In the genomic region with DNA sequence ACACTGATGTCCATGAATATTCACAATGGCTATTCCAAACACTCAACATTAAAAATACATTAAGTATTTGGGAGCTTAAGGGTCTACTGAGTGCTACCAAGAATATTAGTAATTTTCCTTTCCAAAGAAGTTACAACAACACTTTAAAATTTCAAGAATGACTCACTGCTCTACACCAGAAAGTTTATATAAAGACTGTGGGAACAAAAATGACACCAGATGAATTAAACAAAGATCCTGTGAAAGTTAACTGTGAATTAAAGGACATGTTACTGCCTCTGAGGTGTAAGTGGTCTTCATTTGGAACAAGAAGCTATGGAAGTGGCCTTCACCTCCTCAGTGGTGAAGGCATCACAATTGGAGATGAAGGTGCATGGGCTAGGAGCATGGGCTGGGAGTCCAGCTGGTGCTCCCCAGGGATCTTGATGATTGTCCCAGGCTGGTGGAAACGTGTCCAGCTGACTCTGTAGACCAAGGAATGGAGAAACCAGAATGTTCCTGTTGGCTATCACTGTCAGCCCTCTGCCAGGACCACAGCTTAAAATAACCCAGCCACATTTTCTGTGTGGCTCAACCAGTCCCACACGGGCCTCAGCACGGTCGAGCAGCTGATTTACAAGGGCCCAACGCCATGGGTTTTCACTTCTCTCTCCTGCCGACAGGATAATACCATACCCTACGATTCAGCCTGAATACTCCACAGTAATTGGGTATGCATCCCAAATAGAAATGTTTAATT, we compare ENCODE assay signal across 10 cellular contexts. TPM values are rescaled to one million over a fixed set of nuclear protein-coding genes. Genes with fewer than 3 reads are reported as not detected.
DNase-seq lines count a peak whose midpoint lies in the region; ATAC-seq and TF ChIP-seq lines count a peak whose summit lies in the region.
"Had no signal": no experiment of that assay in that cellular context is flagged by ENCODE, and none has a peak within 500 bp of the region (broad histone marks: within the 10 kb centered on the region; RNA-seq: fewer than 3 reads in every experiment).

No MANE protein-coding gene starts in this region.

- H3F3A ChIP-seq in SK-N-SH (replicated peaks; ENCODE audit: insufficient read depth), result peaks cover 20% of the 10 kb centered on the region

- peak overlapping the region in 1 of 2 experiments; percentile 74; a peak in 2 of 4 replicates for H3K27ac ChIP-seq in SK-N-SH (ENCODE audit: low read depth in 2 of 2, low read length in 1 of 2)
- peak overlapping the region; percentile 81 to 92 for H3K27ac ChIP-seq in lung (ENCODE audit: low read depth in 1 of 2, low read length in 1 of 2)
- H3K27ac ChIP-seq in tibial artery, result peak overlapping the region; percentile 85 to 91
- H3K27ac ChIP-seq in testis, result peak overlapping the region in 1 of 2 donors; percentile 59

- H3K36me3 ChIP-seq in SK-N-SH (replicated peaks in 1 of 2; ENCODE audit: control insufficient read depth in 1 of 2, insufficient read depth in 2 of 2, low read length in 1 of 2) (peaks cover 25 to 64% of the 10 kb centered on the region in 2 experiments), lung (ENCODE audit: control insufficient read depth in 2 of 2, insufficient read depth in 2 of 2, low read length in 2 of 2) (peaks cover 15 to 23% of the 10 kb centered on the region in 2 donors), tibial artery (peaks cover 33 to 37% (median 36%) of the 10 kb centered on the region in 3 donors), testis (ENCODE audit: low read depth, missing control alignments) (no peaks in the 10 kb centered on the region)

- POLR2A ChIA-PET in SK-N-SH (lab: Yijun Ruan, JAX), result no interaction called here

- H3K9me3 ChIP-seq in SK-N-SH (no peaks in the 10 kb centered on the region), lung (ENCODE audit: control insufficient read depth in 2 of 2, insufficient read depth in 1 of 2, low read length in 1 of 2) (no peaks in the 10 kb centered on the region), tibial artery (no peaks in the 10 kb centered on the region), testis (no peaks in the 10 kb centered on the region)

- TF ChIP-seq POLR2A in testis (IDR thresholded peaks at IDR 0.05), result no peak

- H3K4me3 ChIP-seq in SK-N-SH (ENCODE audit: low read depth in 2 of 2, low read length in 1 of 2), result no peak overlapping the region
- no peak overlapping the region for H3K4me3 ChIP-seq in lung
- peak overlapping the region; percentile 11 to 32 for H3K4me3 ChIP-seq in tibial artery
- no peak overlapping the region for H3K4me3 ChIP-seq in testis

- WGBS in SK-N-SH (ENCODE audit: low lambda C conversion rate), result 97% methylated on average over 6 of the region's 7 CpGs
- whole genome bisulfite sequencing in lung, 2 donors, result 63 to 74% methylated on average over 7 of the region's 7 CpGs
- WGBS in testis, 2 donors, result 58 to 64% methylated on average over 7 of the region's 7 CpGs

- H3K4me2 ChIP-seq in SK-N-SH, result no peak overlapping the region

- no peaks in the 10 kb centered on the region for H3K9me2 ChIP-seq in SK-N-SH

- H4K20me1 ChIP-seq in SK-N-SH (ENCODE audit: insufficient read depth), result 0 out of 2 replicates have a peak, but pooled peaks cover 3% of the 10 kb centered on the region

- ATAC-seq in SK-N-SH treated with all-trans-retinoic acid at 6 μM for 48 hours (peak; percentile 57), lung (ENCODE audit: insufficient read depth, low FRiP score) (no peak), GM18907 (IDR thresholded peaks at IDR 0.05; ENCODE audit: unreplicated experiment) (no peak)

- TF ChIP-seq CTCF in SK-N-SH (IDR thresholded peaks at IDR 0.05) (no peak), lung (IDR thresholded peaks at IDR 0.05; ENCODE audit: control extremely low read depth, extremely low read depth) (no peak), tibial artery (IDR thresholded peaks at IDR 0.05) (peak; percentile 41 to 61), testis (IDR thresholded peaks at IDR 0.05) (no peak)

- H3K27me3 ChIP-seq in SK-N-SH (ENCODE audit: insufficient read depth) (no peaks in the 10 kb centered on the region), lung (ENCODE audit: control insufficient read depth, insufficient read depth) (no peaks in the 10 kb centered on the region), tibial artery (no peaks in the 10 kb centered on the region), testis (no peaks in the 10 kb centered on the region)

- no peak overlapping the region for H3K9ac ChIP-seq in SK-N-SH

- DNase-seq in SK-N-SH (no peak), cerebellar cortex (ENCODE audit: low spot score) (peak; percentile 80), lung (ENCODE audit: low spot score) (no peak), tibial artery (peak; percentile 80 to 94), testis (no peak), OCI-M1 (lab: John Stamatoyannopoulos, UW) (no peak)
- DNase-seq: activated naive CD4-positive, alpha-beta T cell treated with anti-CD3 and anti-CD28 coated beads for 36 hours; NCI-H446 treated with DMSO at 0.1 percent for 48 hours had no signal

- no peak for TF ChIP-seq EP300 in SK-N-SH (IDR thresholded peaks at IDR 0.05; ENCODE audit: borderline replicate concordance in 1 of 2, low read depth in 1 of 2, low read length in 1 of 2)

- intact Hi-C loops in tibial artery (cut with DNase I; ENCODE audit: low total_unique reads) (loop anchor here (5.0 kb wide), 1 partner anchor 35 kb away; no protein-coding TSS in a partner anchor), testis (cut with DNase I; ENCODE audit: low total_unique reads) (no loop called here)

- H3K4me1 ChIP-seq in SK-N-SH (ENCODE audit: control insufficient read depth in 1 of 2, insufficient read depth in 2 of 2, low read depth in 1 of 2, low read length in 1 of 2), result peaks cover 0 to 2% of the 10 kb centered on the region in 2 experiments; a peak in 2 of 4 replicates
- peaks cover 2 to 6% of the 10 kb centered on the region in 2 donors for H3K4me1 ChIP-seq in lung (ENCODE audit: control insufficient read depth in 2 of 2, insufficient read depth in 2 of 2, low read length in 2 of 2)
- H3K4me1 ChIP-seq in tibial artery, result peaks cover 0 to 90% (median 37%) of the 10 kb centered on the region in 4 donors
- no peaks in the 10 kb centered on the region for H3K4me1 ChIP-seq in testis

- CTCF ChIA-PET in SK-N-SH (lab: Yijun Ruan, JAX), result interaction anchor here (1.0 to 2.0 kb wide), 3 partner anchors 8 to 34 kb away, joined by 3 to 6 read pairs (median 5); no protein-coding TSS in a partner anchor

- peaks cover 52% of the 10 kb centered on the region for H3K79me2 ChIP-seq in SK-N-SH (ENCODE audit: insufficient read depth)

- no peak overlapping the region for H2AFZ ChIP-seq in SK-N-SH (ENCODE audit: low read depth)

- no peak for TF ChIP-seq RAD21 in SK-N-SH (IDR thresholded peaks at IDR 0.05; ENCODE audit: low read length)

TF ChIP-seq in SK-N-SH treated with all-trans-retinoic acid at 6 μM for 48 hours, 23 proteins besides CTCF, POLR2A, EP300 and RAD21 (continues in another document):
- TF ChIP-seq OSR1 (CRISPR knock-in tag; IDR thresholded peaks at IDR 0.05) (no peak), BACH2 (CRISPR knock-in tag; IDR thresholded peaks at IDR 0.05; ENCODE audit: borderline replicate concordance) (no peak)

TF ChIP-seq in SK-N-SH, 30 proteins besides CTCF, POLR2A, EP300 and RAD21 (continues in another document):
- TF ChIP-seq ELF1 (IDR thresholded peaks at IDR 0.05), result no peak
- no peak for TF ChIP-seq EZH2phosphoT487 (IDR thresholded peaks at IDR 0.05; ENCODE audit: borderline replicate concordance, low read depth)
- TF ChIP-seq, protein P1, sequence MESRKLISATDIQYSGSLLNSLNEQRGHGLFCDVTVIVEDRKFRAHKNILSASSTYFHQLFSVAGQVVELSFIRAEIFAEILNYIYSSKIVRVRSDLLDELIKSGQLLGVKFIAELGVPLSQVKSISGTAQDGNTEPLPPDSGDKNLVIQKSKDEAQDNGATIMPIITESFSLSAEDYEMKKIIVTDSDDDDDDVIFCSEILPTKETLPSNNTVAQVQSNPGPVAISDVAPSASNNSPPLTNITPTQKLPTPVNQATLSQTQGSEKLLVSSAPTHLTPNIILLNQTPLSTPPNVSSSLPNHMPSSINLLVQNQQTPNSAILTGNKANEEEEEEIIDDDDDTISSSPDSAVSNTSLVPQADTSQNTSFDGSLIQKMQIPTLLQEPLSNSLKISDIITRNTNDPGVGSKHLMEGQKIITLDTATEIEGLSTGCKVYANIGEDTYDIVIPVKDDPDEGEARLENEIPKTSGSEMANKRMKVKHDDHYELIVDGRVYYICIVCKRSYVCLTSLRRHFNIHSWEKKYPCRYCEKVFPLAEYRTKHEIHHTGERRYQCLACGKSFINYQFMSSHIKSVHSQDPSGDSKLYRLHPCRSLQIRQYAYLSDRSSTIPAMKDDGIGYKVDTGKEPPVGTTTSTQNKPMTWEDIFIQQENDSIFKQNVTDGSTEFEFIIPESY (IDR thresholded peaks at IDR 0.05; ENCODE audit: borderline replicate concordance, low read depth), result no peak

RNA-seq across cellular contexts. Expression of a gene that starts 28.8 kb away (rescaled TPM):
- polyA plus RNA-seq in SK-N-SH (2012; rRNA removed) (17.1 and 19.1 TPM in 2 replicates), lung (10 to 100 TPM in 1 of 2 donors, 1 to 10 TPM in 1; 7.7 to 13.3 TPM), testis (ENCODE audit: insufficient read depth, low read depth, low replicate concordance) (12.8 TPM)
- polyA plus RNA-seq in SK-N-SH (2012; cell fraction: cytosol; rRNA removed), result 14.2 and 17.9 TPM in 2 replicates
- polyA plus RNA-seq in SK-N-SH (2012; cell fraction: nucleus; rRNA removed), result 21.3 and 25.7 TPM in 2 replicates
- total RNA-seq in lung (10 to 100 TPM; 16.2 to 24.3 TPM), testis (10 to 100 TPM; 18.4 to 24.6 TPM)

RNA-seq across cellular contexts. Expression of a gene that starts 28.9 kb away (rescaled TPM):
- polyA plus RNA-seq in SK-N-SH (2012; rRNA removed), result 8.2 and 11.3 TPM in 2 replicates
- polyA plus RNA-seq in SK-N-SH (2012; cell fraction: cytosol; rRNA removed), result 5.7 and 8.1 TPM in 2 replicates
- 10.6 and 16.1 TPM in 2 replicates for polyA plus RNA-seq in SK-N-SH (2012; cell fraction: nucleus; rRNA removed)
- 10 to 100 TPM in 1 of 2 donors, 1 to 10 TPM in 1; 7.1 to 10.9 TPM for total RNA-seq in lung
- polyA plus RNA-seq in lung, result 1 to 10 TPM; 2.6 to 5.0 TPM
- total RNA-seq in testis, result 10 to 100 TPM; 18.7 to 18.8 TPM
- 15.9 TPM for polyA plus RNA-seq in testis (ENCODE audit: insufficient read depth, low read depth, low replicate concordance)

RNA-seq across cellular contexts. Expression of a gene that starts 38.6 kb away (rescaled TPM):
- polyA plus RNA-seq in SK-N-SH (2012; rRNA removed) (5.7 and 7.4 TPM in 2 replicates), lung (1 to 10 TPM; 6.5 to 7.8 TPM), testis (ENCODE audit: insufficient read depth, low read depth, low replicate concordance) (4.9 TPM)
- 6.8 and 7.7 TPM in 2 replicates for polyA plus RNA-seq in SK-N-SH (2012; cell fraction: cytosol; rRNA removed)
- polyA plus RNA-seq in SK-N-SH (2012; cell fraction: nucleus; rRNA removed), result 6.9 and 9.0 TPM in 2 replicates
- total RNA-seq in lung (10 to 100 TPM; 20.5 to 23.5 TPM), testis (10 to 100 TPM in 1 of 2 donors, 1 to 10 TPM in 1; 9.8 to 12.1 TPM)

Comparison
In these comparisons a context has a peak if more than half of its experiments do, and no peak if none do; other contexts are left out.
1. DNase-seq: peak in cerebellar cortex (single experiment) and tibial artery (2 of 2); none in SK-N-SH (single experiment), lung (single experiment), testis (single experiment) and OCI-M1 (single experiment).
2. H3K4me3 ChIP-seq: peak in tibial artery (2 of 2); none in SK-N-SH (0 of 2), lung (single experiment) and testis (0 of 2).
3. CTCF ChIP-seq: peak in tibial artery (2 of 2); none in SK-N-SH (single experiment), lung (single experiment) and testis (0 of 3).